1 cellular context compared by ENCODE assay signal in genomic region chr15:44535509-44536297, GRCh38.
TF ChIP-seq lines count a peak whose summit lies in the region.

No MANE protein-coding gene starts in this region.

TF ChIP-seq in GM23338, 12 proteins besides CTCF, POLR2A, EP300 and RAD21 (continued from another document):
- TF ChIP-seq ZNF462 (CRISPR knock-in tag; IDR thresholded peaks at IDR 0.05), result no peak
